ENCODE assay signal across 8 cellular contexts in genomic region chr2:205714058-205714776, GRCh38. TPM values are rescaled to one million over a fixed set of nuclear protein-coding genes. Genes with fewer than 3 reads are reported as not detected.
DNase-seq lines count a peak whose midpoint lies in the region; ATAC-seq and TF ChIP-seq lines count a peak whose summit lies in the region.

No MANE protein-coding gene starts in this region.

- 0 out of 22 replicates have a peak, but pooled peaks cover 0 to 3% (median 0%) of the 10 kb centered on the region in 11 experiments for H3K27me3 ChIP-seq in BLaER1 treated with 17β-estradiol and CSF1 and Interleukin-3, amounts not matched to agents 10 nM and 100 nM
- H3K27me3 ChIP-seq in dorsolateral prefrontal cortex, result peaks cover 0 to 3% (median 0%) of the 10 kb centered on the region in 45 donors

- H3K4me1 ChIP-seq in BLaER1 treated with 17β-estradiol and CSF1 and Interleukin-3, amounts not matched to agents 10 nM and 100 nM, result peaks cover 38 to 66% (median 46%) of the 10 kb centered on the region in 10 experiments

- no peaks in the 10 kb centered on the region for H3K9me3 ChIP-seq in BLaER1 treated with 17β-estradiol and CSF1 and Interleukin-3, amounts not matched to agents 10 nM and 100 nM (replicated peaks in 1 of 11)

- TF ChIP-seq CTCF in dorsolateral prefrontal cortex (IDR thresholded peaks at IDR 0.05 in 54 of 56, conservative IDR thresholded peaks at IDR 0.05 in 2 of 56; ENCODE audit: low read depth in 1 of 56, partially characterized antibody in 56 of 56), result no peak

- H4K20me1 ChIP-seq in BLaER1 treated with 17β-estradiol and CSF1 and Interleukin-3, amounts not matched to agents 10 nM and 100 nM, result no peaks in the 10 kb centered on the region

- H3K9ac ChIP-seq in BLaER1 treated with 17β-estradiol and CSF1 and Interleukin-3, amounts not matched to agents 10 nM and 100 nM, result peak overlapping the region; percentile 21 to 75 (median 69); a peak in 20 of 22 replicates

- ATAC-seq in GM19468 (IDR thresholded peaks at IDR 0.05; ENCODE audit: extremely low read depth, unreplicated experiment) (peak; percentile 48), HG03571 (IDR thresholded peaks at IDR 0.05; ENCODE audit: unreplicated experiment) (peak; percentile 65)

- intact Hi-C loops in dorsolateral prefrontal cortex (cut with DNase I), result no loop called here

- H3K36me3 ChIP-seq in BLaER1 treated with 17β-estradiol and CSF1 and Interleukin-3, amounts not matched to agents 10 nM and 100 nM, result peaks cover 0 to 25% (median 0%) of the 10 kb centered on the region in 11 experiments; a peak in 3 of 22 replicates

- peak overlapping the region; percentile 43 to 91 (median 83); a peak in 21 of 22 replicates for H3K27ac ChIP-seq in BLaER1 treated with 17β-estradiol and CSF1 and Interleukin-3, amounts not matched to agents 10 nM and 100 nM
- H3K27ac ChIP-seq in dorsolateral prefrontal cortex, result peak overlapping the region in 43 of 59 donors; percentile 2 to 76 (median 48)
- peak overlapping the region in 13 of 21 experiments; percentile 1 to 79 (median 49) for H3K27ac ChIP-seq in skin epidermis

- no peak overlapping the region; a peak in 1 of 20 replicates for H3K4me3 ChIP-seq in BLaER1 treated with 17β-estradiol and CSF1 and Interleukin-3, amounts not matched to agents 10 nM and 100 nM
- H3K4me3 ChIP-seq in dorsolateral prefrontal cortex, result no peak overlapping the region
- no peak overlapping the region for H3K4me3 ChIP-seq in skin epidermis

- peak overlapping the region; percentile 72 to 91 (median 85) for H3K4me2 ChIP-seq in BLaER1 treated with 17β-estradiol and CSF1 and Interleukin-3, amounts not matched to agents 10 nM and 100 nM

- DNase-seq in dorsolateral prefrontal cortex, result no peak
- no peak for DNase-seq in stimulated activated CD8-positive, alpha-beta memory T cell treated with anti-CD3 and anti-CD28 coated beads, Interleukin-4, amount 100 ng/mL, for 48 hours
- DNase-seq in NCI-H524 treated with DMSO at 0.1 percent for 48 hours (lab: John Stamatoyannopoulos, UW), result no peak
- no peak for DNase-seq in HCEC 1CT

RNA-seq across cellular contexts. Expression of gene NRP2, which starts 31.9 kb away (rescaled TPM):
- 10 to 100 TPM; 13.0 to 43.9 (median 24.5) TPM for total RNA-seq in dorsolateral prefrontal cortex
